Comparison of ENCODE assay signal across 1 cellular context in genomic region chr15:63121382-63122001, GRCh38.
TF ChIP-seq lines count a peak whose summit lies in the region.

TSS of gene LACTB (plus strand) at chr15:63121861. CDS start at chr15:63121872, 11 bp downstream.

TF ChIP-seq in HCT116, 20 proteins besides CTCF, POLR2A, EP300 and RAD21 (continued from another document):
- TF ChIP-seq, protein P1, sequence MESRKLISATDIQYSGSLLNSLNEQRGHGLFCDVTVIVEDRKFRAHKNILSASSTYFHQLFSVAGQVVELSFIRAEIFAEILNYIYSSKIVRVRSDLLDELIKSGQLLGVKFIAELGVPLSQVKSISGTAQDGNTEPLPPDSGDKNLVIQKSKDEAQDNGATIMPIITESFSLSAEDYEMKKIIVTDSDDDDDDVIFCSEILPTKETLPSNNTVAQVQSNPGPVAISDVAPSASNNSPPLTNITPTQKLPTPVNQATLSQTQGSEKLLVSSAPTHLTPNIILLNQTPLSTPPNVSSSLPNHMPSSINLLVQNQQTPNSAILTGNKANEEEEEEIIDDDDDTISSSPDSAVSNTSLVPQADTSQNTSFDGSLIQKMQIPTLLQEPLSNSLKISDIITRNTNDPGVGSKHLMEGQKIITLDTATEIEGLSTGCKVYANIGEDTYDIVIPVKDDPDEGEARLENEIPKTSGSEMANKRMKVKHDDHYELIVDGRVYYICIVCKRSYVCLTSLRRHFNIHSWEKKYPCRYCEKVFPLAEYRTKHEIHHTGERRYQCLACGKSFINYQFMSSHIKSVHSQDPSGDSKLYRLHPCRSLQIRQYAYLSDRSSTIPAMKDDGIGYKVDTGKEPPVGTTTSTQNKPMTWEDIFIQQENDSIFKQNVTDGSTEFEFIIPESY (IDR thresholded peaks at IDR 0.05; ENCODE audit: extremely low read depth, insufficient replicate concordance, low read length), result no peak
- TF ChIP-seq EZH2phosphoT487 (IDR thresholded peaks at IDR 0.05; ENCODE audit: borderline replicate concordance), result no peak
- TF ChIP-seq SRF (IDR thresholded peaks at IDR 0.05; ENCODE audit: low read depth), result peak; percentile 92
- peak; percentile 66 for TF ChIP-seq POLR2AphosphoS5 (IDR thresholded peaks at IDR 0.05; ENCODE audit: low read depth, low read length)
- TF ChIP-seq ZFX (IDR thresholded peaks at IDR 0.05), result no peak
